In genomic region chr18:42828881-42829280, GRCh38 we compare ENCODE assay signal across 22 cellular contexts.
DNase-seq lines count a peak whose midpoint lies in the region; ATAC-seq lines count a peak whose summit lies in the region.
"Had no signal": no experiment of that assay in that cellular context is flagged by ENCODE, and none has a peak within 500 bp of the region (broad histone marks: within the 10 kb centered on the region; RNA-seq: fewer than 3 reads in every experiment).

No MANE protein-coding gene starts in this region.

- peak; percentile 14 for DNase-seq in NCI-H748 (lab: John Stamatoyannopoulos, UW; ENCODE audit: unreplicated experiment)
- no peak for DNase-seq in NCI-H748 treated with DMSO at 0.1 percent for 48 hours (lab: John Stamatoyannopoulos, UW)
- DNase-seq in G401 (ENCODE audit: low spot score): peak; percentile 79
- DNase-seq in NCI-H2171 treated with DMSO at 0.1 percent for 48 hours (lab: John Stamatoyannopoulos, UW): peak; percentile 51
- DNase-seq in cerebellum (ENCODE audit: low spot score): peak; percentile 44
- no peak for DNase-seq in DMS53 treated with DMSO at 0.1 percent for 48 hours (lab: John Stamatoyannopoulos, UW; ENCODE audit: unreplicated experiment)
- DNase-seq: 8988T; ACHN; AML-193; BE2C; Calu3; CD4-positive, alpha-beta T cell; CD8-positive, alpha-beta memory T cell; DMS53; DND-41; GDM1; H9 had no signal

- in situ Hi-C loops in G401 (cut with HindIII; ENCODE audit: low sequenced_read_pairs): no loop called here

- ATAC-seq in GM21619 (IDR thresholded peaks at IDR 0.05; ENCODE audit: unreplicated experiment): no peak
- ATAC-seq: A549, GM12878, GM23338, HCT116 had no signal

Comparison
In these comparisons a context has a peak if more than half of its experiments do, and no peak if none do; other contexts are left out.
1. DNase-seq: peak in NCI-H748 (single experiment), G401 (single experiment), NCI-H2171 treated with DMSO at 0.1 percent for 48 hours (single experiment) and cerebellum (single experiment); none in NCI-H748 treated with DMSO at 0.1 percent for 48 hours (single experiment) and DMS53 treated with DMSO at 0.1 percent for 48 hours (single experiment).